ENCODE assay signal across 8 cellular contexts in genomic region chr17:50707296-50708049, GRCh38. TPM values are rescaled to one million over a fixed set of nuclear protein-coding genes. Genes with fewer than 3 reads are reported as not detected.
A peak's percentile ranks its signal among the peaks of the same experiment; 100 is the strongest.
DNase-seq lines count a peak whose midpoint lies in the region; ATAC-seq and TF ChIP-seq lines count a peak whose summit lies in the region.

TSS of gene ANKRD40 (minus strand) at chr17:50707914. CDS start at chr17:50707654, 260 bp downstream.

- peak; percentile 77 for ATAC-seq in GM21786 (IDR thresholded peaks at IDR 0.05; ENCODE audit: unreplicated experiment)

- 3% methylated on average over 29 of the region's 74 CpGs for whole genome bisulfite sequencing in esophagus muscularis mucosa

- H3K4me3 ChIP-seq in KMS-11 (IDR thresholded peaks at IDR 0.05; ENCODE audit: insufficient read depth, low read depth, low read length) (no peak within 1 kb of the TSS), Peyer's patch (peak within 1 kb of the TSS; percentile 59 to 82 (median 72)), esophagus muscularis mucosa (peak within 1 kb of the TSS; percentile 77 to 84 (median 80))

- TF ChIP-seq CTCF in KMS-11 (conservative IDR thresholded peaks at IDR 0.05; ENCODE audit: low read depth, low read length): no peak
- TF ChIP-seq CTCF in Peyer's patch (IDR thresholded peaks at IDR 0.05): peak in 2 of 6 experiments; percentile 3 to 13
- no peak for TF ChIP-seq CTCF in esophagus muscularis mucosa (IDR thresholded peaks at IDR 0.05)

- peak within 1 kb of the TSS; percentile 81 for H3K9ac ChIP-seq in KMS-11

- TF ChIP-seq EP300 in esophagus muscularis mucosa (IDR thresholded peaks at IDR 0.05): no peak

- peak within 1 kb of the TSS; percentile 97 for H3K4me2 ChIP-seq in KMS-11

- H3K79me2 ChIP-seq in KMS-11 (ENCODE audit: insufficient read depth, low read depth): peaks cover 52% of the 10 kb centered on the region; the same call in 1 of the 2 replicates

- H3K27me3 ChIP-seq in KMS-11 (ENCODE audit: insufficient read depth, low read depth) (no peaks in the 10 kb centered on the region; the same call in 1 of the 2 replicates), Peyer's patch (no peaks in the 10 kb centered on the region), esophagus muscularis mucosa (no peaks in the 10 kb centered on the region)

- H3K9me3 ChIP-seq in Peyer's patch: no peaks in the 10 kb centered on the region
- no peaks in the 10 kb centered on the region for H3K9me3 ChIP-seq in esophagus muscularis mucosa

- H3K4me1 ChIP-seq in KMS-11 (ENCODE audit: low read depth, poor library complexity, severe bottlenecking): peaks cover 35% of the 10 kb centered on the region
- peaks cover 0 to 26% (median 7%) of the 10 kb centered on the region in 4 donors for H3K4me1 ChIP-seq in Peyer's patch
- peaks cover 39 to 70% (median 58%) of the 10 kb centered on the region in 4 donors for H3K4me1 ChIP-seq in esophagus muscularis mucosa

- H3K27ac ChIP-seq in KMS-11 (peak within 1 kb of the TSS; percentile 85), Peyer's patch (peak within 1 kb of the TSS; percentile 89 to 98 (median 93)), esophagus muscularis mucosa (replicated peaks in 1 of 4) (peak within 1 kb of the TSS; percentile 88 to 96 (median 93))

- no peaks in the 10 kb centered on the region for H4K20me1 ChIP-seq in KMS-11 (ENCODE audit: insufficient read depth)

- DNase-seq in DMS79 (lab: John Stamatoyannopoulos, UW) (peak; percentile 80), Peyer's patch (peak; percentile 85 to 95 (median 92)), esophagus muscularis mucosa (ENCODE audit: extremely low spot score) (peak; percentile 99), myocyte (ENCODE audit: low read depth) (peak; percentile 97)
- peak; percentile 97 to 98 for DNase-seq in activated T-cell treated with anti-CD3 and anti-CD28 coated beads, Interleukin-2, amount 50 U/mL, for 48 hours
- DNase-seq in stimulated activated CD8-positive, alpha-beta memory T cell treated with anti-CD3 and anti-CD28 coated beads, Interleukin-7, amount 100 ng/mL, for 4 hours (ENCODE audit: low read depth in 2 of 2): peak; percentile 81 to 83

- peak within 1 kb of the TSS; percentile 72 for H2AFZ ChIP-seq in KMS-11 (ENCODE audit: low read depth)

- no peaks in the 10 kb centered on the region for H3K36me3 ChIP-seq in KMS-11 (ENCODE audit: insufficient read depth)
- no peaks in the 10 kb centered on the region for H3K36me3 ChIP-seq in Peyer's patch
- H3K36me3 ChIP-seq in esophagus muscularis mucosa: peaks cover 0 to 18% (median 3%) of the 10 kb centered on the region in 4 donors

- intact Hi-C loops in esophagus muscularis mucosa (cut with DNase I): no loop called here

- TF ChIP-seq POLR2A in Peyer's patch (IDR thresholded peaks at IDR 0.05): peak; percentile 61 to 65
- peak; percentile 49 for TF ChIP-seq POLR2A in esophagus muscularis mucosa (IDR thresholded peaks at IDR 0.05; ENCODE audit: low read depth)

RNA-seq across cellular contexts. Expression of gene ANKRD40, which starts in this region (rescaled TPM):
- 10 to 100 TPM; 18.2 to 24.7 (median 21.4) TPM for total RNA-seq in Peyer's patch
- total RNA-seq in esophagus muscularis mucosa: 10 to 100 TPM; 73.1 to 96.2 (median 87.4) TPM
- total RNA-seq in myocyte: 40.3 and 48.0 TPM in 2 replicates
- polyA plus RNA-seq in myocyte (2012): 21.1 TPM
